Comparison of ENCODE assay signal across 23 cellular contexts in genomic region chr11:71495286-71496090, GRCh38. TPM values are rescaled to one million over a fixed set of nuclear protein-coding genes. Genes with fewer than 3 reads are reported as not detected.
"Had no signal": no experiment of that assay in that cellular context is flagged by ENCODE, and none has a peak within 500 bp of the region (broad histone marks: within the 10 kb centered on the region; RNA-seq: fewer than 3 reads in every experiment).

No MANE protein-coding gene starts in this region.

- H3K9me3 Mint-ChIP-seq: activated B cell treated with CpG ODN at 0.5 μM for 24 hours; activated CD4-positive, alpha-beta T cell treated with anti-CD3 and anti-CD28 coated beads, Interleukin-2, amount 10 ng/mL, durations not matched to agents 7 days and 5 days; activated T-cell treated with anti-CD3 and anti-CD28 coated beads, Interleukin-2, amount 50 U/mL, for 72 hours; dendritic cell treated with granulocyte-macrophage colony-stimulating factor and Interleukin-4, amounts not matched to agents 40 ng/mL and 50 ng/mL, for 4 days; effector memory CD8-positive, alpha-beta T cell; mesothelial cell of epicardium; neural progenitor cell had no signal

- H3K36me3 ChIP-seq: neural progenitor cell had no signal

- FAIRE-seq: TTC549 had no signal

- H3K4me3 ChIP-seq: gastroesophageal sphincter, hepatocyte, neural progenitor cell, skin epidermis had no signal

- H3K27ac ChIP-seq: gastroesophageal sphincter, hepatocyte, neural progenitor cell, parathyroid adenoma, skin epidermis had no signal

- H3K9ac ChIP-seq: neural progenitor cell, parathyroid adenoma had no signal

- H3K4me1 Mint-ChIP-seq: activated B cell treated with CpG ODN at 0.5 μM for 24 hours; activated CD8-positive, alpha-beta memory T cell treated with anti-CD3 and anti-CD28 coated beads, Interleukin-2, amount 10 ng/mL, durations not matched to agents 7 days and 5 days; mesothelial cell of epicardium; neural progenitor cell had no signal

- H3K27me3 ChIP-seq: gastroesophageal sphincter, hepatocyte, neural progenitor cell had no signal

- H3K9me3 ChIP-seq: gastroesophageal sphincter had no signal

- H3K4me1 ChIP-seq: gastroesophageal sphincter, neural progenitor cell, parathyroid adenoma had no signal

- H3K27me3 Mint-ChIP-seq: activated B cell treated with CpG ODN at 0.5 μM for 24 hours; activated CD4-positive, alpha-beta T cell treated with anti-CD3 and anti-CD28 coated beads, Interleukin-2, amount 10 ng/mL, durations not matched to agents 7 days and 5 days; activated CD8-positive, alpha-beta memory T cell treated with anti-CD3 and anti-CD28 coated beads, Interleukin-2, amount 10 ng/mL, durations not matched to agents 7 days and 5 days; dendritic cell treated with granulocyte-macrophage colony-stimulating factor and Interleukin-4, amounts not matched to agents 40 ng/mL and 50 ng/mL, for 4 days; effector memory CD8-positive, alpha-beta T cell had no signal

- H3K27ac Mint-ChIP-seq: activated B cell treated with CpG ODN at 0.5 μM for 24 hours; activated CD8-positive, alpha-beta memory T cell treated with anti-CD3 and anti-CD28 coated beads, Interleukin-2, amount 10 ng/mL, durations not matched to agents 7 days and 5 days; activated T-cell treated with anti-CD3 and anti-CD28 coated beads, Interleukin-2, amount 50 U/mL, for 72 hours; dendritic cell treated with granulocyte-macrophage colony-stimulating factor and Interleukin-4, amounts not matched to agents 40 ng/mL and 50 ng/mL, for 4 days; effector memory CD8-positive, alpha-beta T cell; mesothelial cell of epicardium; neural progenitor cell had no signal

- DNase-seq: activated CD4-positive, alpha-beta T cell treated with anti-CD3 and anti-CD28 coated beads, Interleukin-2, amount 10 ng/mL, durations not matched to agents 7 days and 5 days; activated CD8-positive, alpha-beta memory T cell treated with anti-CD3 and anti-CD28 coated beads, Interleukin-2, amount 10 ng/mL, durations not matched to agents 7 days and 5 days; activated naive CD4-positive, alpha-beta T cell treated with Interleukin-2 at 50 U/mL for 16 hours; activated T-cell treated with anti-CD3 and anti-CD28 coated beads, Interleukin-2, amount 50 U/mL, for 72 hours; central memory CD4-positive, alpha-beta T cell; effector memory CD8-positive, alpha-beta T cell; retina; T-helper 2 cell; trophoblast cell had no signal

- ATAC-seq: activated CD8-positive, alpha-beta memory T cell treated with anti-CD3 and anti-CD28 coated beads, Interleukin-2, amount 10 ng/mL, durations not matched to agents 7 days and 5 days; activated T-cell treated with anti-CD3 and anti-CD28 coated beads, Interleukin-2, amount 50 U/mL, for 72 hours; effector memory CD8-positive, alpha-beta T cell; gastroesophageal sphincter had no signal

- H3K4me3 Mint-ChIP-seq: activated B cell treated with CpG ODN at 0.5 μM for 24 hours; activated CD4-positive, alpha-beta T cell treated with anti-CD3 and anti-CD28 coated beads, Interleukin-2, amount 10 ng/mL, durations not matched to agents 7 days and 5 days; activated CD8-positive, alpha-beta memory T cell treated with anti-CD3 and anti-CD28 coated beads, Interleukin-2, amount 10 ng/mL, durations not matched to agents 7 days and 5 days; activated T-cell treated with anti-CD3 and anti-CD28 coated beads, Interleukin-2, amount 50 U/mL, for 72 hours; dendritic cell treated with granulocyte-macrophage colony-stimulating factor and Interleukin-4, amounts not matched to agents 40 ng/mL and 50 ng/mL, for 4 days; effector memory CD8-positive, alpha-beta T cell; mesothelial cell of epicardium; neural progenitor cell had no signal

RNA-seq across cellular contexts. Expression of gene KRTAP5-7, which starts 31.6 kb away (rescaled TPM):
- total RNA-seq: activated CD8-positive, alpha-beta memory T cell treated with anti-CD3 and anti-CD28 coated beads, Interleukin-2, amount 10 ng/mL, durations not matched to agents 7 days and 5 days; activated T-cell treated with anti-CD3 and anti-CD28 coated beads, Interleukin-2, amount 50 U/mL, for 72 hours; epithelial cell of proximal tubule; gastroesophageal sphincter; hepatocyte; kidney epithelial cell; myocyte had no signal
- polyA plus RNA-seq: hepatocyte, liver had no signal

RNA-seq across cellular contexts. Expression of gene KRTAP5-8, which starts 42.3 kb away (rescaled TPM):
- total RNA-seq: activated CD8-positive, alpha-beta memory T cell treated with anti-CD3 and anti-CD28 coated beads, Interleukin-2, amount 10 ng/mL, durations not matched to agents 7 days and 5 days; activated T-cell treated with anti-CD3 and anti-CD28 coated beads, Interleukin-2, amount 50 U/mL, for 72 hours; epithelial cell of proximal tubule; hepatocyte; kidney epithelial cell; liver; myocyte had no signal
- polyA plus RNA-seq: adipose tissue, hepatocyte, liver had no signal

RNA-seq across cellular contexts. Expression of gene KRTAP5-9, which starts 52.7 kb away (rescaled TPM):
- total RNA-seq: activated CD8-positive, alpha-beta memory T cell treated with anti-CD3 and anti-CD28 coated beads, Interleukin-2, amount 10 ng/mL, durations not matched to agents 7 days and 5 days; epithelial cell of proximal tubule; gastroesophageal sphincter; kidney epithelial cell; liver had no signal
- polyA plus RNA-seq: adipose tissue had no signal
